In genomic region chr9:120919639-120920494, GRCh38 we compare ENCODE assay signal across 9 cellular contexts. TPM values are rescaled to one million over a fixed set of nuclear protein-coding genes. Genes with fewer than 3 reads are reported as not detected.
A peak's percentile ranks its signal among the peaks of the same experiment; 100 is the strongest.
DNase-seq lines count a peak whose midpoint lies in the region; ATAC-seq, FAIRE-seq and TF ChIP-seq lines count a peak whose summit lies in the region.
"Had no signal": no experiment of that assay in that cellular context is flagged by ENCODE, and none has a peak within 500 bp of the region (broad histone marks: within the 10 kb centered on the region; RNA-seq: fewer than 3 reads in every experiment).

No MANE protein-coding gene starts in this region.

- no peaks in the 10 kb centered on the region for H3K9me3 ChIP-seq in A549
- no peaks in the 10 kb centered on the region for H3K9me3 ChIP-seq in OCI-LY7 (ENCODE audit: low read length)
- H3K9me3 ChIP-seq in effector memory CD4-positive, alpha-beta T cell (ENCODE audit: control insufficient read depth, low read length) = no peaks in the 10 kb centered on the region
- no peaks in the 10 kb centered on the region for H3K9me3 ChIP-seq in HAP-1

- peaks cover 4% of the 10 kb centered on the region for H3K36me3 Mint-ChIP-seq in nephron (ENCODE audit: low read depth)

- H3K4me3 ChIP-seq in A549 (no peak overlapping the region), OCI-LY7 (ENCODE audit: low read depth, low read length, poor library complexity, severe bottlenecking) (no peak overlapping the region), HAP-1 (no peak overlapping the region)
- H3K4me3 ChIP-seq in effector memory CD4-positive, alpha-beta T cell (ENCODE audit: insufficient read depth, low read depth, low read length, poor library complexity, severe bottlenecking) = peak overlapping the region; percentile 71

- H4K20me1 ChIP-seq in OCI-LY7 (ENCODE audit: insufficient read depth, low read length) = no peaks in the 10 kb centered on the region

- ATAC-seq in A549 = peak in 1 of 2 experiments; percentile 25; a peak in 2 of 6 replicates
- ATAC-seq in HG03520 (IDR thresholded peaks at IDR 0.05; ENCODE audit: unreplicated experiment) = no peak

- FAIRE-seq in A549 (lab: Jason Lieb, UNC) = no peak

- intact Hi-C loops in OCI-LY7 (cut with micrococcal nuclease; ENCODE audit: unreplicated experiment) = loop anchor here (10.0 kb wide), 1 partner anchor 1025 kb away; no protein-coding TSS in a partner anchor

- WGBS in A549 (ENCODE audit: missing lambda C conversion rate) = 83% methylated on average over 10 of the region's 10 CpGs

- no peaks in the 10 kb centered on the region for H3K79me2 ChIP-seq in OCI-LY7 (ENCODE audit: insufficient read depth, low read depth, low read length)

- TF ChIP-seq CTCF in A549 (IDR thresholded peaks at IDR 0.05) = no peak
- no peak for TF ChIP-seq CTCF in OCI-LY7 (conservative IDR thresholded peaks at IDR 0.05; ENCODE audit: low read length)
- no peak for TF ChIP-seq CTCF in nephron (IDR thresholded peaks at IDR 0.05; ENCODE audit: unreplicated experiment in 3 of 3)

- POLR2A ChIA-PET in A549 (lab: Yijun Ruan, JAX) = interaction anchor here (0.5 to 1.8 kb wide), 2 partner anchors 9 to 69 kb away, joined by 3 to 7 read pairs; no protein-coding TSS in a partner anchor
- POLR2A ChIA-PET in OCI-LY7 (lab: Charles Lee) = interaction anchor here (0.6 to 21.2 kb wide), 9 partner anchors 8 to 162 kb away, joined by 3 to 372 read pairs (median 5); no protein-coding TSS in a partner anchor

- no peaks in the 10 kb centered on the region for H3K27me3 Mint-ChIP-seq in nephron (ENCODE audit: low read depth)

- H3K4me2 ChIP-seq in A549 = no peak overlapping the region
- H3K4me2 ChIP-seq in OCI-LY7 (ENCODE audit: low read length) = peak overlapping the region; percentile 59; the same call in 1 of the 2 replicates

- H2AFZ ChIP-seq in OCI-LY7 (ENCODE audit: low read length) = no peak overlapping the region

- CTCF ChIA-PET in A549 (lab: Yijun Ruan, JAX) (interaction anchor here (0.6 to 10.4 kb wide), 5 partner anchors 9 to 45 kb away, joined by 3 to 66 read pairs (median 3); no protein-coding TSS in a partner anchor), OCI-LY7 (lab: Charles Lee; ENCODE audit: unreplicated experiment) (interaction anchor here (0.6 to 1.3 kb wide), 5 partner anchors 8 to 74 kb away, joined by 4 to 9 read pairs (median 5); no protein-coding TSS in a partner anchor)

- peak overlapping the region; percentile 19 to 62 (median 44) for H3K27ac Mint-ChIP-seq in nephron

- H3K9me3 Mint-ChIP-seq in nephron = peaks cover 5% of the 10 kb centered on the region

- H3K4me1 Mint-ChIP-seq in nephron = peaks cover 43% of the 10 kb centered on the region

- TF ChIP-seq POLR2A in A549 (IDR thresholded peaks at IDR 0.05; ENCODE audit: low read length) = no peak

- DNase-seq in A549 (ENCODE audit: low read depth in 1 of 2, low spot score in 1 of 2) (no peak), OCI-LY7 (ENCODE audit: low spot score) (no peak), HAP-1 (ENCODE audit: low spot score in 2 of 2) (no peak), DMS53 treated with DMSO at 0.1 percent for 48 hours (lab: John Stamatoyannopoulos, UW; ENCODE audit: unreplicated experiment) (no peak)
- no peak for DNase-seq in effector memory CD4-positive, alpha-beta T cell
- DNase-seq in activated CD4-positive, CD25-positive, alpha-beta regulatory T cell treated with anti-CD3 and anti-CD28 coated beads, Interleukin-2, amount 50 U/mL, for 72 hours = no peak
- DNase-seq: amniotic stem cell had no signal

- H3K36me3 ChIP-seq in OCI-LY7 (ENCODE audit: insufficient read depth, low read length) = peaks cover 39% of the 10 kb centered on the region
- peaks cover 32% of the 10 kb centered on the region for H3K36me3 ChIP-seq in effector memory CD4-positive, alpha-beta T cell (ENCODE audit: control insufficient read depth, insufficient read depth, low read length)
- no peaks in the 10 kb centered on the region for H3K36me3 ChIP-seq in HAP-1 (replicated peaks)

- H3K27me3 ChIP-seq in effector memory CD4-positive, alpha-beta T cell (replicated peaks; ENCODE audit: control insufficient read depth, insufficient read depth, low read length, poor library complexity, severe bottlenecking) = no peaks in the 10 kb centered on the region
- H3K27me3 ChIP-seq in HAP-1 (ENCODE audit: low read depth) = no peaks in the 10 kb centered on the region

- H3K4me1 ChIP-seq in A549 (peaks cover 3% of the 10 kb centered on the region; the same call in 1 of the 3 replicates), OCI-LY7 (ENCODE audit: insufficient read depth, low read length, poor library complexity, severe bottlenecking) (peaks cover 62% of the 10 kb centered on the region), HAP-1 (peaks cover 3% of the 10 kb centered on the region)
- H3K4me1 ChIP-seq in effector memory CD4-positive, alpha-beta T cell (ENCODE audit: control insufficient read depth, insufficient read depth, low read length, poor library complexity, severe bottlenecking) = peaks cover 84% of the 10 kb centered on the region

- BruUV-seq in OCI-LY7 (replicated peaks; lab: Mats Ljungman, UMichigan) = no TSS peak

- peak overlapping the region in 1 of 2 experiments; percentile 6; a peak in 1 of 6 replicates for H3K27ac ChIP-seq in A549
- peak overlapping the region; percentile 29 for H3K27ac ChIP-seq in OCI-LY7 (ENCODE audit: low read depth, low read length, poor library complexity, severe bottlenecking)
- H3K27ac ChIP-seq in effector memory CD4-positive, alpha-beta T cell (ENCODE audit: insufficient read depth, low read length, poor library complexity, severe bottlenecking) = peak overlapping the region; percentile 100

- H3K9me2 ChIP-seq in OCI-LY7 (ENCODE audit: insufficient read depth, low read length) = no peaks in the 10 kb centered on the region

- no peak for TF ChIP-seq RAD21 in A549 (conservative IDR thresholded peaks at IDR 0.05 in 1 of 2, IDR thresholded peaks at IDR 0.05 in 1 of 2)

- TF ChIP-seq EP300 in A549 (IDR thresholded peaks at IDR 0.05) = no peak

- H3K4me3 Mint-ChIP-seq in nephron = no peak overlapping the region

- in situ Hi-C loops in HAP-1 (cut with MboI; ENCODE audit: low sequenced_read_pairs) = no loop called here

TF ChIP-seq in A549, 52 proteins besides CTCF, POLR2A, EP300 and RAD21:
- no peak for TF ChIP-seq PHF8 (IDR thresholded peaks at IDR 0.05; ENCODE audit: borderline replicate concordance, low read depth)
- TF ChIP-seq RNF2 (IDR thresholded peaks at IDR 0.05; ENCODE audit: borderline replicate concordance, low read depth) = no peak
- TF ChIP-seq EHF (CRISPR knock-in tag; IDR thresholded peaks at IDR 0.05) = no peak
- peak; percentile 65 for TF ChIP-seq ZFP36 (IDR thresholded peaks at IDR 0.05; ENCODE audit: borderline replicate concordance, partially characterized antibody)
- TF ChIP-seq SMC3 (IDR thresholded peaks at IDR 0.05) = no peak
- TF ChIP-seq NR3C1 (IDR thresholded peaks at IDR 0.05) = no peak
- TF ChIP-seq FOXS1 (CRISPR knock-in tag; IDR thresholded peaks at IDR 0.05) = no peak
- TF ChIP-seq GATA3 (IDR thresholded peaks at IDR 0.05; ENCODE audit: borderline replicate concordance) = no peak

RNA-seq across cellular contexts. Expression of gene TRAF1, which starts 6.7 kb away (rescaled TPM):
- 3.4 and 4.1 TPM in 2 replicates for polyA plus RNA-seq in A549 (2011; rRNA removed)
- 2.1 and 2.6 TPM in 2 replicates for polyA plus RNA-seq in A549 (2012; cell fraction: cytosol; rRNA removed)
- polyA plus RNA-seq in A549 (2012; cell fraction: nucleus; rRNA removed) = 8.0 and 8.1 TPM in 2 replicates
- 2.0 to 4.6 TPM (median 2.1 TPM) in 3 replicates for polyA plus RNA-seq in A549 (2017; fragmentation: RNase III; extraction: RNeasy Plus Mini Kit Qiagen cat#74134 plus additional on column Dnase treatment)
- polyA minus RNA-seq in A549 (2011; rRNA and poly(A)+ RNA removed) = 3.8 and 5.4 TPM in 2 replicates
- 23.7 and 24.2 TPM in 2 replicates for total RNA-seq in OCI-LY7 (2014; rRNA removed; shearing (Covaris generic))
- total RNA-seq in OCI-LY7 (2022) = 40.3 and 50.5 TPM in 2 replicates

RNA-seq across cellular contexts. Expression of gene PHF19, which starts 42.9 kb away (rescaled TPM):
- 50.7 and 64.9 TPM in 2 replicates for polyA plus RNA-seq in A549 (2011; rRNA removed)
- polyA plus RNA-seq in A549 (2012; cell fraction: cytosol; rRNA removed) = 185 and 190 TPM in 2 replicates
- polyA plus RNA-seq in A549 (2012; cell fraction: nucleus; rRNA removed) = 139 and 140 TPM in 2 replicates
- polyA plus RNA-seq in A549 (2017; fragmentation: RNase III; extraction: RNeasy Plus Mini Kit Qiagen cat#74134 plus additional on column Dnase treatment) = 102 to 105 TPM (median 104 TPM) in 3 replicates
- polyA minus RNA-seq in A549 (2011; rRNA and poly(A)+ RNA removed) = 103 and 110 TPM in 2 replicates
- 102 and 108 TPM in 2 replicates for total RNA-seq in OCI-LY7 (2014; rRNA removed; shearing (Covaris generic))
- 211 and 214 TPM in 2 replicates for total RNA-seq in OCI-LY7 (2022)
